In genomic region chrY:14523881-14524245, GRCh38 we compare ENCODE assay signal across 9 cellular contexts. TPM values are rescaled to one million over a fixed set of nuclear protein-coding genes. Genes with fewer than 3 reads are reported as not detected.
DNase-seq lines count a peak whose midpoint lies in the region; ATAC-seq and TF ChIP-seq lines count a peak whose summit lies in the region.
"Had no signal": no experiment of that assay in that cellular context is flagged by ENCODE, and none has a peak within 500 bp of the region (broad histone marks: within the 10 kb centered on the region; RNA-seq: fewer than 3 reads in every experiment).

No MANE protein-coding gene starts in this region.

- H3K4me3 Mint-ChIP-seq in CD4-positive, CD25-positive, alpha-beta regulatory T cell = peak overlapping the region in 1 of 4 donors; percentile 93

- H3K27ac Mint-ChIP-seq in CD4-positive, CD25-positive, alpha-beta regulatory T cell = no peak overlapping the region

- H3K36me3 ChIP-seq in CD4-positive, CD25-positive, alpha-beta regulatory T cell (ENCODE audit: control insufficient read depth, insufficient read depth, low read length) = no peaks in the 10 kb centered on the region
- H3K36me3 ChIP-seq in body of pancreas (replicated peaks in 1 of 2; ENCODE audit: insufficient read depth in 1 of 2, low read depth in 2 of 2) (no peaks in the 10 kb centered on the region), mucosa of stomach (ENCODE audit: control insufficient read depth, insufficient read depth, low read length) (no peaks in the 10 kb centered on the region)

- intact Hi-C loops in body of pancreas (cut with DNase I) = no loop called here

- peaks cover 16% of the 10 kb centered on the region for H3K27me3 Mint-ChIP-seq in CD4-positive, CD25-positive, alpha-beta regulatory T cell

- H3K9ac ChIP-seq in mucosa of stomach (ENCODE audit: low read length) = peak overlapping the region; percentile 50

- H3K27ac ChIP-seq in CD4-positive, CD25-positive, alpha-beta regulatory T cell (ENCODE audit: insufficient read depth, low read length, poor library complexity, severe bottlenecking) = no peak overlapping the region
- H3K27ac ChIP-seq in body of pancreas = no peak overlapping the region
- H3K27ac ChIP-seq: HL-60 had no signal

- 0 to 1% methylated on average over 1 to 18 of the region's 21 CpGs for WGBS in body of pancreas, 2 donors

- TF ChIP-seq POLR2A in body of pancreas (IDR thresholded peaks at IDR 0.05) = no peak

- H3K9me3 ChIP-seq in CD4-positive, CD25-positive, alpha-beta regulatory T cell (ENCODE audit: control insufficient read depth in 2 of 2, low read length in 2 of 2) = no peaks in the 10 kb centered on the region
- H3K9me3 ChIP-seq in body of pancreas (no peaks in the 10 kb centered on the region), mucosa of stomach (ENCODE audit: control insufficient read depth, low read length) (no peaks in the 10 kb centered on the region)

- H3K27me3 ChIP-seq in CD4-positive, CD25-positive, alpha-beta regulatory T cell (ENCODE audit: control insufficient read depth, insufficient read depth, low read length) = no peaks in the 10 kb centered on the region
- H3K27me3 ChIP-seq in body of pancreas (no peaks in the 10 kb centered on the region), mucosa of stomach (ENCODE audit: control insufficient read depth, insufficient read depth, low read length) (peaks cover 10% of the 10 kb centered on the region)

- no peaks in the 10 kb centered on the region for H3K4me1 ChIP-seq in CD4-positive, CD25-positive, alpha-beta regulatory T cell (ENCODE audit: control insufficient read depth, insufficient read depth, low read length, poor library complexity, severe bottlenecking)
- no peaks in the 10 kb centered on the region for H3K4me1 ChIP-seq in body of pancreas
- H3K4me1 ChIP-seq in mucosa of stomach (ENCODE audit: control insufficient read depth, insufficient read depth, low read length) = no peaks in the 10 kb centered on the region

- TF ChIP-seq CTCF in body of pancreas (IDR thresholded peaks at IDR 0.05) = no peak

- DNase-seq in CD4-positive, CD25-positive, alpha-beta regulatory T cell = no peak
- no peak for DNase-seq in body of pancreas
- DNase-seq in activated T-cell treated with anti-CD3 and anti-CD28 coated beads, Interleukin-2, amount 50 U/mL, for 48 hours = no peak
- no peak for DNase-seq in amniotic stem cell (lab: John Stamatoyannopoulos, UW)
- no peak for DNase-seq in DMS114 treated with DMSO at 0.1 percent for 48 hours (lab: John Stamatoyannopoulos, UW; ENCODE audit: unreplicated experiment)

- no peaks in the 10 kb centered on the region for H3K36me3 Mint-ChIP-seq in CD4-positive, CD25-positive, alpha-beta regulatory T cell

- H3K4me3 ChIP-seq in CD4-positive, CD25-positive, alpha-beta regulatory T cell (ENCODE audit: low read depth, low read length) = peak overlapping the region; percentile 32
- H3K4me3 ChIP-seq in body of pancreas (peak overlapping the region in 1 of 2 donors; percentile 43), mucosa of stomach (ENCODE audit: low read length) (peak overlapping the region; percentile 25)

- no peaks in the 10 kb centered on the region for H3K9me3 Mint-ChIP-seq in CD4-positive, CD25-positive, alpha-beta regulatory T cell

- no peak for ATAC-seq in CD4-positive, CD25-positive, alpha-beta regulatory T cell (ENCODE audit: low read depth in 2 of 2)
- ATAC-seq in GM21528 (IDR thresholded peaks at IDR 0.05; ENCODE audit: low FRiP score, unreplicated experiment) (peak; percentile 27), body of pancreas (peak; percentile 27), HG02623 (IDR thresholded peaks at IDR 0.05; ENCODE audit: unreplicated experiment) (no peak)

- peaks cover 0 to 5% (median 1%) of the 10 kb centered on the region in 4 donors for H3K4me1 Mint-ChIP-seq in CD4-positive, CD25-positive, alpha-beta regulatory T cell

RNA-seq across cellular contexts. Expression of gene NLGN4Y, which starts 0.5 kb away (rescaled TPM):
- total RNA-seq in CD4-positive, CD25-positive, alpha-beta regulatory T cell = not detected
- polyA plus RNA-seq in CD4-positive, CD25-positive, alpha-beta regulatory T cell = 1 to 10 TPM in 1 of 4 donors, not detected in 3; 2.4 TPM
- total RNA-seq in body of pancreas = not detected

Comparison
In these comparisons a context has a peak if more than half of its experiments do, and no peak if none do; other contexts are left out.
1. ATAC-seq: peak in GM21528 (single experiment) and body of pancreas (single experiment); none in CD4-positive, CD25-positive, alpha-beta regulatory T cell (0 of 2) and HG02623 (single experiment).